ENCODE assay signal across 11 cellular contexts in genomic region chr7:26843696-26844095, GRCh38. TPM values are rescaled to one million over a fixed set of nuclear protein-coding genes. Genes with fewer than 3 reads are reported as not detected.
A peak's percentile ranks its signal among the peaks of the same experiment; 100 is the strongest.
DNase-seq lines count a peak whose midpoint lies in the region; ATAC-seq and TF ChIP-seq lines count a peak whose summit lies in the region.
"Had no signal": no experiment of that assay in that cellular context is flagged by ENCODE, and none has a peak within 500 bp of the region (broad histone marks: within the 10 kb centered on the region; RNA-seq: fewer than 3 reads in every experiment).

No MANE protein-coding gene starts in this region.

- no peak for ATAC-seq in foreskin keratinocyte
- no peak for ATAC-seq in GM18868 (IDR thresholded peaks at IDR 0.05; ENCODE audit: unreplicated experiment)
- ATAC-seq in CD4-positive, alpha-beta T cell (ENCODE audit: poor library complexity), result no peak
- no peak for ATAC-seq in GM21447 (IDR thresholded peaks at IDR 0.05; ENCODE audit: unreplicated experiment)

- TF ChIP-seq RAD21 in Ishikawa (IDR thresholded peaks at IDR 0.05; ENCODE audit: low read depth), result peak; percentile 13; the same call in 1 of the 2 replicates

- H3K27me3 ChIP-seq in foreskin keratinocyte, result no peaks in the 10 kb centered on the region
- no peaks in the 10 kb centered on the region for H3K27me3 ChIP-seq in CD4-positive, alpha-beta T cell (ENCODE audit: control insufficient read depth, insufficient read depth, low read length)

- no peak overlapping the region for H3K27ac Mint-ChIP-seq in CD4-positive, alpha-beta T cell
- H3K27ac Mint-ChIP-seq: activated CD4-positive, alpha-beta T cell treated with anti-CD3 and anti-CD28 coated beads, Interleukin-2, amount 10 ng/mL, durations not matched to agents 7 days and 5 days had no signal

- no peaks in the 10 kb centered on the region for H3K9me3 ChIP-seq in CD4-positive, alpha-beta T cell (ENCODE audit: control insufficient read depth, low read length)

- TF ChIP-seq CTCF in C4-2B (conservative IDR thresholded peaks at IDR 0.05) (peak; percentile 46), foreskin keratinocyte (conservative IDR thresholded peaks at IDR 0.05) (peak; percentile 59)
- no peak for TF ChIP-seq CTCF in CD4-positive, alpha-beta T cell (IDR thresholded peaks at IDR 0.05)

- no peaks in the 10 kb centered on the region for H3K9me3 Mint-ChIP-seq in CD4-positive, alpha-beta T cell
- H3K9me3 Mint-ChIP-seq: activated CD4-positive, alpha-beta T cell treated with anti-CD3 and anti-CD28 coated beads, Interleukin-2, amount 10 ng/mL, durations not matched to agents 7 days and 5 days had no signal

- no peaks in the 10 kb centered on the region for H3K36me3 Mint-ChIP-seq in CD4-positive, alpha-beta T cell (ENCODE audit: low read depth)

- H3K27ac ChIP-seq in C4-2B, result no peak overlapping the region
- no peak overlapping the region for H3K27ac ChIP-seq in foreskin keratinocyte
- H3K27ac ChIP-seq in CD4-positive, alpha-beta T cell (ENCODE audit: low read depth, low read length), result no peak overlapping the region
- H3K27ac ChIP-seq: dorsolateral prefrontal cortex had no signal

- no peak for TF ChIP-seq EP300 in Ishikawa (IDR thresholded peaks at IDR 0.05; ENCODE audit: borderline replicate concordance)

- no peaks in the 10 kb centered on the region for H3K27me3 Mint-ChIP-seq in CD4-positive, alpha-beta T cell

- H3K4me1 Mint-ChIP-seq in CD4-positive, alpha-beta T cell (ENCODE audit: low read depth), result no peaks in the 10 kb centered on the region

- intact Hi-C loops in CD4-positive, alpha-beta T cell (cut with DNase I, micrococcal nuclease), result no loop called here

- POLR2A ChIA-PET in CD4-positive, alpha-beta T cell (lab: Charles Lee), result no interaction called here

- peak; percentile 39 for DNase-seq in SK-MEL-5 (ENCODE audit: low read depth, low spot score)
- no peak for DNase-seq in foreskin keratinocyte
- DNase-seq in effector CD8-positive, alpha-beta T cell (lab: John Stamatoyannopoulos, UW), result no peak
- DNase-seq in CD4-positive, alpha-beta T cell, result no peak
- DNase-seq: activated CD4-positive, alpha-beta T cell treated with anti-CD3 and anti-CD28 coated beads, Interleukin-2, amount 10 ng/mL, durations not matched to agents 7 days and 5 days; activated naive CD4-positive, alpha-beta T cell treated with Interleukin-2 at 50 U/mL for 16 hours; dorsolateral prefrontal cortex had no signal

- in situ Hi-C loops in SK-MEL-5 (cut with HindIII; ENCODE audit: low pct_unique_long_range_greater_than_20kb, low sequenced_read_pairs), result no loop called here

- CTCF ChIA-PET in CD4-positive, alpha-beta T cell (lab: Charles Lee), result no interaction called here

- no peak overlapping the region for H3K4me3 Mint-ChIP-seq in CD4-positive, alpha-beta T cell
- H3K4me3 Mint-ChIP-seq: activated CD4-positive, alpha-beta T cell treated with anti-CD3 and anti-CD28 coated beads, Interleukin-2, amount 10 ng/mL, durations not matched to agents 7 days and 5 days had no signal

- H3K4me1 ChIP-seq in foreskin keratinocyte, result no peaks in the 10 kb centered on the region

TF ChIP-seq in Ishikawa, 13 proteins besides CTCF, POLR2A, EP300 and RAD21:
- TF ChIP-seq CREB1 (IDR thresholded peaks at IDR 0.05; ENCODE audit: low read depth) (no peak), EGR1 (IDR thresholded peaks at IDR 0.05) (no peak), FOXM1 (IDR thresholded peaks at IDR 0.05; ENCODE audit: borderline replicate concordance, low read depth) (no peak), YY1 (IDR thresholded peaks at IDR 0.05; ENCODE audit: low read depth) (no peak), CEBPB (IDR thresholded peaks at IDR 0.05) (no peak), MAX (IDR thresholded peaks at IDR 0.05) (no peak), TEAD4 (IDR thresholded peaks at IDR 0.05) (no peak), ZBTB7A (IDR thresholded peaks at IDR 0.05; ENCODE audit: low read depth) (no peak), NFIC (IDR thresholded peaks at IDR 0.05) (no peak), TAF1 (IDR thresholded peaks at IDR 0.05; ENCODE audit: low read depth) (no peak)
- TF ChIP-seq, protein P1, sequence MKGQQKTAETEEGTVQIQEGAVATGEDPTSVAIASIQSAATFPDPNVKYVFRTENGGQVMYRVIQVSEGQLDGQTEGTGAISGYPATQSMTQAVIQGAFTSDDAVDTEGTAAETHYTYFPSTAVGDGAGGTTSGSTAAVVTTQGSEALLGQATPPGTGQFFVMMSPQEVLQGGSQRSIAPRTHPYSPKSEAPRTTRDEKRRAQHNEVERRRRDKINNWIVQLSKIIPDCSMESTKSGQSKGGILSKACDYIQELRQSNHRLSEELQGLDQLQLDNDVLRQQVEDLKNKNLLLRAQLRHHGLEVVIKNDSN (IDR thresholded peaks at IDR 0.05), result no peak
TF ChIP-seq in Ishikawa: peak in this region for 0.

RNA-seq across cellular contexts. Expression of gene SKAP2, which starts 20.7 kb away (rescaled TPM):
- total RNA-seq in SK-MEL-5 (2014; rRNA removed; shearing (Covaris generic)), result 37.1 and 41.8 TPM in 2 replicates
- polyA plus RNA-seq in SK-MEL-5 (2015; cell fraction: cytosol; rRNA removed), result 26.6 and 32.6 TPM in 2 replicates
- 12.7 and 12.8 TPM in 2 replicates for polyA plus RNA-seq in SK-MEL-5 (2015; cell fraction: nucleus; rRNA removed)
- 17.0 and 18.5 TPM in 2 replicates for total RNA-seq in foreskin keratinocyte
- polyA plus RNA-seq in foreskin keratinocyte, result 5.2 and 6.4 TPM in 2 replicates
- total RNA-seq in CD4-positive, alpha-beta T cell, result 1 to 10 TPM in 1 of 2 experiments, under 1 TPM in 1; 0.91 to 1.2 TPM
